In the genomic region with DNA sequence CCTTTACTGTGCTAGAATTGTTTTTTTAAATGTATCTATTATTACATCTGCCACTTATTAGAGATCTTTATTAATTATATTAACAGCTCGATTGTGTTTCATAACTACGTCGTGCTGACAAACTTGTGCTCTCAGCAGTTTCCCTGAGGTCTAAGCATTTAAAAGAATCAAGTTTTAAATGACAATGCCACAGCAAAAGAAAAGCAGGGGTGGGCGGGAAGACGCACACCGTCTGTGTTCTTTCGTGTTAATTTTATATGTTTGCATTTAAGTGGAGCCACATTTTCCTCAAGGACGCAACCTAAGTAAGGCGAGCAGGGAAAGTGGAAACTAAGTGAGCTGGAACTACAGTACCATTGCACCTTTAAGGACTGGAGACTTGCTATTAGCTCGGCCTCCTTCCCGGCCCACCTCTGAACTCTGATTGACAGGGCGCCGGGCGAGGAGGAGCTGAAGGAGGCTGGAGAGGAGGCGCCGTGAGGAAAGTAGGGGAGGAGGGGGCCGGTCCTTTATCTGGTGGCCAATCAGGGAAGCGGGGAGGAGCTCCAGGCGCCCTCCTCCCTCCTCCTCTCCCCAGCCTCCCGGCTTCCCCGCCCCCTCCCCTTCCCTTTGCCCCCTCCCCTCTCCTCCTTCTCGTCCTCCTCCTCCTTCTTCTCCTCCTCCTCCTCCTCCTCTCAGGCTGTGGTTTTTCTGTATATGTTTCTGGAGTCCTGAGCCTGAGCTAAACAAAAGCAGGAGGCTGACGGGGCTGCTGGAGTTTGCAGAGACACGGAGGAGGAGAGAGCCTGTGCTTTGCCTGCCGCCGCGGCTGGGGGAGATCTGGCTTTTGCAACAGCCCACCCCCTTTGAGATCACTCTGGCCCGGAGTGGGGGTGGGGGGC, we compare ENCODE assay signal across 8 cellular contexts. TPM values are rescaled to one million over a fixed set of nuclear protein-coding genes. Genes with fewer than 3 reads are reported as not detected.
DNase-seq lines count a peak whose midpoint lies in the region; ATAC-seq, FAIRE-seq and TF ChIP-seq lines count a peak whose summit lies in the region.

A gene (plus strand): TSS at position 724 of the 881 bp plus-strand sequence.

- peak within 1 kb of the TSS; percentile 61 for H2BK120ac ChIP-seq in mesendoderm (ENCODE audit: low read depth, low read length)

- peaks cover 0 to 8% (median 2%) of the 10 kb centered on the region in 7 donors for H3K9me3 Mint-ChIP-seq in CD4-positive, CD25-positive, alpha-beta regulatory T cell

- H3K9me3 ChIP-seq in CD4-positive, CD25-positive, alpha-beta regulatory T cell (ENCODE audit: control insufficient read depth in 2 of 2, low read length in 2 of 2), result no peaks in the 10 kb centered on the region

- TF ChIP-seq CTCF in GM20000 (IDR thresholded peaks at IDR 0.05; ENCODE audit: extremely low read depth, missing control alignments), result no peak

- peak within 1 kb of the TSS; percentile 91 for H3K56ac ChIP-seq in mesendoderm (ENCODE audit: low read length)

- peak within 1 kb of the TSS in 3 of 4 donors; percentile 63 to 75 (median 73) for H3K4me3 Mint-ChIP-seq in CD4-positive, CD25-positive, alpha-beta regulatory T cell

- H2AK5ac ChIP-seq in mesendoderm (ENCODE audit: low read length), result no peak within 1 kb of the TSS

- peaks cover 15% of the 10 kb centered on the region for H3K79me2 ChIP-seq in mesendoderm (ENCODE audit: control insufficient read depth, insufficient read depth, low read length)

- H2BK5ac ChIP-seq in mesendoderm (ENCODE audit: low read length), result no peak within 1 kb of the TSS

- no peak within 1 kb of the TSS for H3K27ac ChIP-seq in CD4-positive, CD25-positive, alpha-beta regulatory T cell (ENCODE audit: insufficient read depth, low read length, poor library complexity, severe bottlenecking)
- H3K27ac ChIP-seq in mesendoderm (ENCODE audit: low read depth, low read length), result peak within 1 kb of the TSS; percentile 90

- FAIRE-seq in endometrium (lab: Jason Lieb, UNC), result peak; percentile 97

- H3K27ac Mint-ChIP-seq in CD4-positive, CD25-positive, alpha-beta regulatory T cell, result no peak within 1 kb of the TSS

- no peak within 1 kb of the TSS for H3K4me3 ChIP-seq in CD4-positive, CD25-positive, alpha-beta regulatory T cell (ENCODE audit: low read depth, low read length)
- peak within 1 kb of the TSS; percentile 84 for H3K4me3 ChIP-seq in mesendoderm (ENCODE audit: low read length)

- peaks cover 3% of the 10 kb centered on the region for H3K79me1 ChIP-seq in mesendoderm (ENCODE audit: low read length)

- peak within 1 kb of the TSS; percentile 55 for H3K4ac ChIP-seq in mesendoderm (ENCODE audit: low read depth, low read length)

- H2BK15ac ChIP-seq in mesendoderm (replicated peaks; ENCODE audit: low read depth), result peak within 1 kb of the TSS; percentile 57

- WGBS in mesendoderm (ENCODE audit: extremely low coverage, insufficient coverage, low lambda C conversion rate), result no CpG with 5 or more reads among the region's 28 CpGs

- no peaks in the 10 kb centered on the region for H3K36me3 Mint-ChIP-seq in CD4-positive, CD25-positive, alpha-beta regulatory T cell

- peak within 1 kb of the TSS; percentile 39 for H3K18ac ChIP-seq in mesendoderm (ENCODE audit: low read length)

- H3K27me3 ChIP-seq in CD4-positive, CD25-positive, alpha-beta regulatory T cell (ENCODE audit: control insufficient read depth, insufficient read depth, low read length), result peaks cover 20% of the 10 kb centered on the region
- H3K27me3 ChIP-seq in mesendoderm (ENCODE audit: insufficient read depth, low read length, poor library complexity), result no peaks in the 10 kb centered on the region

- H4K5ac ChIP-seq in mesendoderm (ENCODE audit: low read length), result no peak within 1 kb of the TSS

- peaks cover 26% of the 10 kb centered on the region for H3K27me3 Mint-ChIP-seq in CD4-positive, CD25-positive, alpha-beta regulatory T cell

- H3K36me3 ChIP-seq in CD4-positive, CD25-positive, alpha-beta regulatory T cell (ENCODE audit: control insufficient read depth, insufficient read depth, low read length), result no peaks in the 10 kb centered on the region
- H3K36me3 ChIP-seq in mesendoderm (ENCODE audit: control insufficient read depth, insufficient read depth, low read length), result no peaks in the 10 kb centered on the region

- H4K8ac ChIP-seq in mesendoderm (ENCODE audit: low read depth, low read length), result peak within 1 kb of the TSS; percentile 65

- no peaks in the 10 kb centered on the region for H3K4me1 ChIP-seq in CD4-positive, CD25-positive, alpha-beta regulatory T cell (ENCODE audit: control insufficient read depth, insufficient read depth, low read length, poor library complexity, severe bottlenecking)
- H3K4me1 ChIP-seq in mesendoderm (ENCODE audit: control insufficient read depth, low read depth, low read length), result peaks cover 3% of the 10 kb centered on the region

- no peak within 1 kb of the TSS for H3K23ac ChIP-seq in mesendoderm (ENCODE audit: low read length)

- peak within 1 kb of the TSS; percentile 80 for H3K4me2 ChIP-seq in mesendoderm (ENCODE audit: low read length)

- peaks cover 0 to 7% (median 2%) of the 10 kb centered on the region in 4 donors for H3K4me1 Mint-ChIP-seq in CD4-positive, CD25-positive, alpha-beta regulatory T cell

- peak; percentile 14 to 73 (median 34) for DNase-seq in CD4-positive, CD25-positive, alpha-beta regulatory T cell
- peak; percentile 83 for DNase-seq in GM20000 (ENCODE audit: low spot score)
- peak; percentile 36 for DNase-seq in HS-27A (ENCODE audit: low read depth)
- DNase-seq in NOMO-1 treated with DMSO at 0.1 percent for 48 hours (lab: John Stamatoyannopoulos, UW; ENCODE audit: unreplicated experiment), result peak; percentile 93
- DNase-seq in activated CD8-positive, alpha-beta memory T cell treated with anti-CD3 and anti-CD28 coated beads, Interleukin-2, amount 50 U/mL, for 1 hour (ENCODE audit: extremely low read depth), result peak; percentile 44
- peak; percentile 100 for DNase-seq in mesendoderm
- DNase-seq in stimulated activated CD8-positive, alpha-beta memory T cell treated with anti-CD3 and anti-CD28 coated beads, Interleukin-12 subunit alpha, Interleukin-12 subunit beta, amount 100 ng/mL, for 24 hours (ENCODE audit: extremely low read depth), result peak; percentile 28

- peak within 1 kb of the TSS; percentile 83 for H3K9ac ChIP-seq in mesendoderm (ENCODE audit: low read length)

- ATAC-seq in CD4-positive, CD25-positive, alpha-beta regulatory T cell (ENCODE audit: low read depth in 2 of 2), result peak; percentile 84 to 86

RNA-seq across cellular contexts. Expression of the gene that starts here (rescaled TPM):
- total RNA-seq in CD4-positive, CD25-positive, alpha-beta regulatory T cell, result 1.7 TPM
- under 1 TPM in 2 of 4 donors, not detected in 2; 0.03 to 0.10 TPM for polyA plus RNA-seq in CD4-positive, CD25-positive, alpha-beta regulatory T cell
- 43.0 TPM for polyA plus RNA-seq in mesendoderm (2013, experiment 1 of 2)
- polyA plus RNA-seq in mesendoderm (2013, experiment 2 of 2), result 42.7 TPM

Comparison
In these comparisons a context has a peak if more than half of its experiments do, and no peak if none do; other contexts are left out.
1. DNase-seq: peak in every context shown above with its lines; median percentile 100 in mesendoderm; 93 in NOMO-1 treated with DMSO at 0.1 percent for 48 hours; 83 in GM20000; 44 in activated CD8-positive, alpha-beta memory T cell treated with anti-CD3 and anti-CD28 coated beads, Interleukin-2, amount 50 U/mL, for 1 hour; 36 in HS-27A; 34 in CD4-positive, CD25-positive, alpha-beta regulatory T cell; 28 in stimulated activated CD8-positive, alpha-beta memory T cell treated with anti-CD3 and anti-CD28 coated beads, Interleukin-12 subunit alpha, Interleukin-12 subunit beta, amount 100 ng/mL, for 24 hours.